In genomic region chr2:249538-250042, GRCh38 we compare ENCODE assay signal across 2 cellular contexts.
TF ChIP-seq lines count a peak whose summit lies in the region.

No MANE protein-coding gene starts in this region.

TF ChIP-seq in HepG2, 621 proteins besides CTCF, POLR2A, EP300 and RAD21 (continues in another document):
- TF ChIP-seq DNMT3B (CRISPR knock-in tag; conservative IDR thresholded peaks at IDR 0.05) (no peak), ZMYM4 (CRISPR knock-in tag; IDR thresholded peaks at IDR 0.05) (peak; percentile 88), FOXJ3 (CRISPR knock-in tag; IDR thresholded peaks at IDR 0.05; ENCODE audit: borderline replicate concordance) (peak; percentile 93), PHB2 (IDR thresholded peaks at IDR 0.05; ENCODE audit: partially characterized antibody) (no peak), TOPORS (CRISPR knock-in tag; IDR thresholded peaks at IDR 0.05) (peak; percentile 85; the same call in 1 of the 2 replicates), ZNF607 (CRISPR knock-in tag; IDR thresholded peaks at IDR 0.05; ENCODE audit: borderline replicate concordance) (peak; percentile 83; the same call in 1 of the 2 replicates), ZNF34 (CRISPR knock-in tag; IDR thresholded peaks at IDR 0.05; ENCODE audit: borderline replicate concordance) (no peak), JUNB (CRISPR knock-in tag; IDR thresholded peaks at IDR 0.05; ENCODE audit: borderline replicate concordance) (no peak; the same call in 1 of the 2 replicates), CREBL2 (CRISPR knock-in tag; IDR thresholded peaks at IDR 0.05; ENCODE audit: borderline replicate concordance) (no peak), ZNF543 (CRISPR knock-in tag; IDR thresholded peaks at IDR 0.05) (peak; percentile 84; the same call in 1 of the 2 replicates), E2F5 (CRISPR knock-in tag; conservative IDR thresholded peaks at IDR 0.05) (no peak), ZNF530 (CRISPR knock-in tag; IDR thresholded peaks at IDR 0.05; ENCODE audit: low read depth) (no peak), CEBPB (IDR thresholded peaks at IDR 0.05; ENCODE audit: borderline replicate concordance, low read depth, low read length) (no peak), NFRKB (IDR thresholded peaks at IDR 0.05) (no peak), ZKSCAN8 (CRISPR knock-in tag; IDR thresholded peaks at IDR 0.05; ENCODE audit: borderline replicate concordance) (peak; percentile 95), HMGXB3 (CRISPR knock-in tag; IDR thresholded peaks at IDR 0.05; ENCODE audit: borderline replicate concordance) (peak; percentile 79; the same call in 1 of the 2 replicates), ZNF101 (CRISPR knock-in tag; IDR thresholded peaks at IDR 0.05; ENCODE audit: borderline replicate concordance, low read depth) (no peak), ZNF136 (CRISPR knock-in tag; IDR thresholded peaks at IDR 0.05; ENCODE audit: low read depth) (peak; percentile 70; the same call in 1 of the 2 replicates), ZNF354B (CRISPR knock-in tag; IDR thresholded peaks at IDR 0.05) (no peak), ZNF44 (CRISPR knock-in tag; IDR thresholded peaks at IDR 0.05) (no peak), HDAC2 (CRISPR knock-in tag; IDR thresholded peaks at IDR 0.05) (peak; percentile 97), HIC2 (CRISPR knock-in tag; IDR thresholded peaks at IDR 0.05; ENCODE audit: low read depth) (peak; percentile 71; the same call in 1 of the 2 replicates), ONECUT2 (CRISPR knock-in tag; IDR thresholded peaks at IDR 0.05) (no peak), ZNF503 (CRISPR knock-in tag; IDR thresholded peaks at IDR 0.05) (peak; percentile 97)

TF ChIP-seq in K562, 482 proteins besides CTCF, POLR2A, EP300 and RAD21:
- TF ChIP-seq CHAMP1 (IDR thresholded peaks at IDR 0.05) (no peak), NR1H2 (CRISPR knock-in tag; IDR thresholded peaks at IDR 0.05) (no peak), ESRRA (IDR thresholded peaks at IDR 0.05; ENCODE audit: borderline replicate concordance, low read depth) (no peak), ZNF124 (CRISPR knock-in tag; IDR thresholded peaks at IDR 0.05) (no peak), KDM2B (CRISPR knock-in tag; IDR thresholded peaks at IDR 0.05) (no peak), RFX1 (IDR thresholded peaks at IDR 0.05) (no peak), POLR3A (IDR thresholded peaks at IDR 0.05; ENCODE audit: borderline replicate concordance, extremely low read depth, insufficient read depth, insufficient read length) (no peak), RBM22 (IDR thresholded peaks at IDR 0.05; ENCODE audit: low read depth, low read length, poor library complexity, severe bottlenecking) (no peak), SIN3B (IDR thresholded peaks at IDR 0.05; ENCODE audit: low read depth) (no peak), TAF7 (tag; IDR thresholded peaks at IDR 0.05) (no peak), CREB3L1 (IDR thresholded peaks at IDR 0.05; ENCODE audit: borderline replicate concordance, low read depth) (no peak), NEUROD1 (IDR thresholded peaks at IDR 0.05; ENCODE audit: borderline replicate concordance, low read depth, low read length, partially characterized antibody) (no peak), ATF1 (CRISPR knock-in tag; IDR thresholded peaks at IDR 0.05) (no peak), ATF1 (tag; IDR thresholded peaks at IDR 0.05) (no peak), CHD1 (IDR thresholded peaks at IDR 0.05; ENCODE audit: low read length) (no peak), ELK3 (CRISPR knock-in tag; IDR thresholded peaks at IDR 0.05) (no peak), RUNX1 (IDR thresholded peaks at IDR 0.05; ENCODE audit: low read depth) (no peak), ZC3H4 (CRISPR knock-in tag; IDR thresholded peaks at IDR 0.05; ENCODE audit: borderline replicate concordance) (no peak)
